In genomic region chrX:46837543-46838481, GRCh38 we compare ENCODE assay signal across 8 cellular contexts. TPM values are rescaled to one million over a fixed set of nuclear protein-coding genes. Genes with fewer than 3 reads are reported as not detected.
DNase-seq lines count a peak whose midpoint lies in the region; ATAC-seq and TF ChIP-seq lines count a peak whose summit lies in the region.

No MANE protein-coding gene starts in this region.

- POLR2A ChIA-PET in BJ (lab: Charles Lee) = no interaction called here

- no peak for ATAC-seq in HG02870 (IDR thresholded peaks at IDR 0.05; ENCODE audit: unreplicated experiment)

- H3K9me3 ChIP-seq in muscle layer of duodenum (ENCODE audit: control insufficient read depth in 1 of 2, low read length in 2 of 2) = no peaks in the 10 kb centered on the region

- TF ChIP-seq CTCF in BJ (IDR thresholded peaks at IDR 0.05; ENCODE audit: insufficient read depth, low read depth, low read length) (no peak), GM20000 (IDR thresholded peaks at IDR 0.05; ENCODE audit: extremely low read depth, missing control alignments) (no peak)

- no peaks in the 10 kb centered on the region for H3K27me3 ChIP-seq in BJ (ENCODE audit: control insufficient read depth, insufficient read depth, low read length)
- H3K27me3 ChIP-seq in muscle layer of duodenum (ENCODE audit: low read depth, low read length) = no peaks in the 10 kb centered on the region

- CTCF ChIA-PET in BJ (lab: Yijun Ruan, JAX) = interaction anchor here (1.4 kb wide), 1 partner anchor 41 kb away, joined by 4 read pairs; no protein-coding TSS in a partner anchor

- peaks cover 3 to 5% of the 10 kb centered on the region in 2 donors for H3K4me1 ChIP-seq in muscle layer of duodenum (ENCODE audit: control insufficient read depth in 1 of 2, insufficient read depth in 2 of 2, low read length in 2 of 2)

- H3K4me3 ChIP-seq in BJ (ENCODE audit: low read depth, low read length) (peak overlapping the region; percentile 83), muscle layer of duodenum (ENCODE audit: low read depth in 1 of 2, low read length in 2 of 2) (peak overlapping the region; percentile 74 to 83)

- DNase-seq in BJ (ENCODE audit: low read depth) (no peak), GM20000 (ENCODE audit: low spot score) (peak; percentile 29), RPMI7951 (ENCODE audit: low read depth) (peak; percentile 44), dermis blood vessel endothelial cell (peak; percentile 44), NCI-H2196 (lab: John Stamatoyannopoulos, UW; ENCODE audit: unreplicated experiment) (no peak)
- no peak for DNase-seq in activated CD4-positive, CD25-positive, alpha-beta regulatory T cell (lab: John Stamatoyannopoulos, UW)

- peak overlapping the region; percentile 94 for H3K27ac ChIP-seq in muscle layer of duodenum (ENCODE audit: low read length)

- H3K36me3 ChIP-seq in BJ (ENCODE audit: control insufficient read depth, insufficient read depth, low read length) = no peaks in the 10 kb centered on the region
- peaks cover 0 to 7% of the 10 kb centered on the region in 2 donors for H3K36me3 ChIP-seq in muscle layer of duodenum (ENCODE audit: control insufficient read depth in 1 of 2, insufficient read depth in 2 of 2, low read length in 2 of 2)

RNA-seq across cellular contexts. Expression of gene RP2, which starts 1.0 kb away (rescaled TPM):
- 7.4 and 10.8 TPM in 2 replicates for polyA plus RNA-seq in BJ (2011; rRNA removed)
- 5.2 and 5.9 TPM in 2 replicates for polyA minus RNA-seq in BJ (2011; rRNA and poly(A)+ RNA removed)
- total RNA-seq in RPMI7951 (2014; rRNA removed; shearing (Covaris generic)) = 48.4 and 53.9 TPM in 2 replicates
- total RNA-seq in dermis blood vessel endothelial cell = 33.4 and 34.2 TPM in 2 replicates

Comparison
In these comparisons a context has a peak if more than half of its experiments do, and no peak if none do; other contexts are left out.
1. DNase-seq: peak in GM20000 (single experiment), RPMI7951 (single experiment) and dermis blood vessel endothelial cell (single experiment); none in BJ (single experiment), NCI-H2196 (single experiment) and activated CD4-positive, CD25-positive, alpha-beta regulatory T cell (0 of 4).